In genomic region chr16:31190061-31190460, GRCh38 we compare ENCODE assay signal across 1 cellular context.
TF ChIP-seq lines count a peak whose summit lies in the region.

No MANE protein-coding gene starts in this region.

TF ChIP-seq in WTC11, 78 proteins besides CTCF, POLR2A, EP300 and RAD21 (continued from another document):
- TF ChIP-seq ZNF281 (CRISPR knock-in tag; IDR thresholded peaks at IDR 0.05), result no peak
- TF ChIP-seq NR3C1 (CRISPR knock-in tag; conservative IDR thresholded peaks at IDR 0.05; ENCODE audit: low read depth), result no peak
- no peak for TF ChIP-seq USF2 (CRISPR knock-in tag; IDR thresholded peaks at IDR 0.05)
- TF ChIP-seq ATF2 (CRISPR knock-in tag; IDR thresholded peaks at IDR 0.05; ENCODE audit: borderline replicate concordance, low read depth), result no peak
- no peak for TF ChIP-seq ZNF671 (CRISPR knock-in tag; IDR thresholded peaks at IDR 0.05)
- TF ChIP-seq ZNF416 (CRISPR knock-in tag; IDR thresholded peaks at IDR 0.05), result no peak
- TF ChIP-seq ZMAT4 (CRISPR knock-in tag; IDR thresholded peaks at IDR 0.05), result no peak
- TF ChIP-seq MAX (CRISPR knock-in tag; IDR thresholded peaks at IDR 0.05), result no peak
- TF ChIP-seq HMGA2 (CRISPR knock-in tag; IDR thresholded peaks at IDR 0.05), result no peak
- no peak for TF ChIP-seq ZNF425 (CRISPR knock-in tag; conservative IDR thresholded peaks at IDR 0.05)
- TF ChIP-seq ATF3 (CRISPR knock-in tag; conservative IDR thresholded peaks at IDR 0.05), result no peak
- no peak for TF ChIP-seq ARID4B (CRISPR knock-in tag; IDR thresholded peaks at IDR 0.05; ENCODE audit: borderline replicate concordance)
- TF ChIP-seq SOX15 (CRISPR knock-in tag; IDR thresholded peaks at IDR 0.05), result no peak
